ENCODE assay signal across 8 cellular contexts in the genomic region with DNA sequence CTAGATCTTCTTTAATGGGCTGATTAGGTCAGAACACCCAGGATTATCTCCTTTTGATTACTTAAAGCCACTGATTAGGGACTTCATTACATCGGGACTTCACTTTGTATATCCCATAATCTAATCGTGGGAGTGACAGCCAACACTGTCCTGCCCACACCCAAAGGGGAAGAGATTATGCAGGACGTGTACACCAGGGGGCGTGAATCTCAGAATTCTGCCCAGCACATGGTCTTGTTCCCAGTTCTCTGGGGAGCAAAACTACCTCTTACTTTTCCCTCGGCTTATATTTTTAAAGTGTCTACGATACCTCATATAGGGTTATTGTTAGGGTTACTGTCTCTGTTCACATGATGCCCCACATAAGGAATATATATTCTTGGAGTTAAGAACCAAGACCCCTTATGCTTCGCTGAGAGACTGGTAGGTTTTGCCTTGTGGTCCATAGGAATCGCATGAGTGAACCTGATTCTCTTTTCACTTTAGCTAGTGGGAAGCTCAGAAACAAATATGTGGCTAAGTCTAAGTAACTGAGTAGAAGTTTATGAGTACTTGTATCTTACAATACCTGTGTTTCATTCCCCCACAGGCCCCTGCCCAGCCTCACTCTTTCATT.
A peak's percentile ranks its signal among the peaks of the same experiment; 100 is the strongest.
DNase-seq lines count a peak whose midpoint lies in the region; ATAC-seq and TF ChIP-seq lines count a peak whose summit lies in the region.

No MANE protein-coding gene starts in this region.

- peak; percentile 32 for DNase-seq in activated naive CD4-positive, alpha-beta T cell treated with Interleukin-2 at 50 U/mL for 16 hours
- no peak for DNase-seq in activated naive CD4-positive, alpha-beta T cell treated with anti-CD3 and anti-CD28 coated beads, Interleukin-2, amount 50 U/mL, for 16 hours
- DNase-seq in RWPE1 (ENCODE audit: low spot score) (peak; percentile 23), chondrocyte (ENCODE audit: low spot score) (no peak), progenitor cell of endocrine pancreas (ENCODE audit: low spot score, unreplicated experiment) (no peak), NCI-H526 treated with DMSO at 0.1 percent for 48 hours (lab: John Stamatoyannopoulos, UW) (no peak), ureter (ENCODE audit: low spot score) (no peak)

- CTCF ChIA-PET in RWPE1 (lab: Yijun Ruan, JAX) = interaction anchor here (1.9 to 5.5 kb wide), 2 partner anchors 21 kb away, joined by 8 to 38 read pairs; no protein-coding TSS in a partner anchor

- ATAC-seq in HG03103 (IDR thresholded peaks at IDR 0.05; ENCODE audit: low read depth, unreplicated experiment) = peak; percentile 53

- POLR2A ChIA-PET in RWPE1 (lab: Yijun Ruan, JAX; ENCODE audit: low non-redundant PET) = no interaction called here

- H3K36me3 Mint-ChIP-seq in chondrocyte (ENCODE audit: low read depth) (no peaks in the 10 kb centered on the region), progenitor cell of endocrine pancreas (ENCODE audit: insufficient read depth) (no peaks in the 10 kb centered on the region)

- no peaks in the 10 kb centered on the region for H3K27me3 Mint-ChIP-seq in chondrocyte (ENCODE audit: low read depth)
- H3K27me3 Mint-ChIP-seq in progenitor cell of endocrine pancreas = peaks cover 16% of the 10 kb centered on the region

- TF ChIP-seq CTCF in RWPE1 (conservative IDR thresholded peaks at IDR 0.05; ENCODE audit: low read depth) (peak; percentile 29), chondrocyte (IDR thresholded peaks at IDR 0.05) (peak; percentile 54), progenitor cell of endocrine pancreas (IDR thresholded peaks at IDR 0.05; ENCODE audit: unreplicated experiment) (peak; percentile 56)

- no peak overlapping the region for H3K27ac ChIP-seq in RWPE1

- peaks cover 27% of the 10 kb centered on the region for H3K4me1 Mint-ChIP-seq in chondrocyte (ENCODE audit: low read depth)
- peaks cover 2% of the 10 kb centered on the region for H3K4me1 Mint-ChIP-seq in progenitor cell of endocrine pancreas (ENCODE audit: low read depth)

- H3K27ac Mint-ChIP-seq in chondrocyte (ENCODE audit: unreplicated experiment) (no peak overlapping the region), progenitor cell of endocrine pancreas (no peak overlapping the region)

- peaks cover 6% of the 10 kb centered on the region for H3K9me3 Mint-ChIP-seq in chondrocyte (ENCODE audit: low read depth)
- peaks cover 5% of the 10 kb centered on the region for H3K9me3 Mint-ChIP-seq in progenitor cell of endocrine pancreas (ENCODE audit: low read depth)

- H3K4me3 Mint-ChIP-seq in chondrocyte (ENCODE audit: unreplicated experiment) (no peak overlapping the region), progenitor cell of endocrine pancreas (ENCODE audit: low read depth) (no peak overlapping the region)

Comparison
In these comparisons a context has a peak if more than half of its experiments do, and no peak if none do; other contexts are left out.
1. DNase-seq: peak in activated naive CD4-positive, alpha-beta T cell treated with Interleukin-2 at 50 U/mL for 16 hours (single experiment) and RWPE1 (single experiment); none in activated naive CD4-positive, alpha-beta T cell treated with anti-CD3 and anti-CD28 coated beads, Interleukin-2, amount 50 U/mL, for 16 hours (single experiment), chondrocyte (single experiment), progenitor cell of endocrine pancreas (single experiment), NCI-H526 treated with DMSO at 0.1 percent for 48 hours (single experiment) and ureter (single experiment).
2. Peak in every context shown above with its lines, with median percentiles within 50 percentile points of each other: CTCF ChIP-seq.